Comparison of ENCODE assay signal across 8 cellular contexts in the genomic region with DNA sequence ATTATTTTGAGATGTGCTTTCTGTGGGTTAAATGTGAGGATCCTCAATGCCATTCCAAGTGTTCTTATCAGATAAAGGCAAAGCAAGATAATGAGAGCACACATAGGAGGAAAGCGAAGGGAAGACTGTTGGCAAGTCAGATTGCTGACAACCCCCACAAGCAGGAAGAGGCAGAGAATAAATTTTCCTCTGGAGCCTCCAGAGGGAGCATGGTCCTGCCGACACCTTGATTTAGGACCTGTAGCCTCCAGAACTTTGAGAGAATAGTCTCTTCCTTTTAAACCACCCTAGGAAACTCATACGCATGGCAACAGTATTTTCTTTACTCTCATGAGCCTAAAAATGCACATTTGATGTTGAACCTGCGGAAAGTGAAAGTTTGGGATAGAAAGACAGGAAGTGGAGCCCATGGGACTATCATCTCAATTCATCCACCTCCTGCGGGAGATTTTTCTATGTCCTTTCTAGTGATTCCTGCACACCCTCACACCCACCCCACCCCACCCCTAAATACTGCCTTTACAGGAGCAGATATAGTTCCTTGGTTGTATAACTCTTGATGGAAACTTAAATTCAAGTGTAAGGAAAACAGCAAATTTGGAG.
DNase-seq lines count a peak whose midpoint lies in the region; ATAC-seq, FAIRE-seq and TF ChIP-seq lines count a peak whose summit lies in the region.

No MANE protein-coding gene starts in this region.

- no peaks in the 10 kb centered on the region for H3K36me3 ChIP-seq in tibial nerve

- TF ChIP-seq EP300 in tibial nerve (IDR thresholded peaks at IDR 0.05): no peak

- TF ChIP-seq CTCF in tibial nerve (IDR thresholded peaks at IDR 0.05): peak; percentile 11 to 54 (median 23)

- no peak overlapping the region for H3K27ac ChIP-seq in tibial nerve

- no peak overlapping the region for H3K4me3 ChIP-seq in tibial nerve

- no peaks in the 10 kb centered on the region for H3K27me3 ChIP-seq in tibial nerve

- no peak for TF ChIP-seq POLR2A in tibial nerve (IDR thresholded peaks at IDR 0.05)

- ATAC-seq in GM19397 (IDR thresholded peaks at IDR 0.05; ENCODE audit: unreplicated experiment): no peak

- no peaks in the 10 kb centered on the region for H3K9me3 ChIP-seq in tibial nerve

- FAIRE-seq in islet of Langerhans (lab: Jason Lieb, UNC): peak; percentile 71

- peaks cover 0 to 13% (median 0%) of the 10 kb centered on the region in 4 donors for H3K4me1 ChIP-seq in tibial nerve

- DNase-seq in NCI-H2227 (lab: John Stamatoyannopoulos, UW; ENCODE audit: unreplicated experiment) (peak; percentile 4), NCI-H2227 treated with DMSO at 0.1 percent for 48 hours (lab: John Stamatoyannopoulos, UW) (no peak), amniotic epithelial cell (ENCODE audit: low read depth) (peak; percentile 74), tibial nerve (ENCODE audit: low spot score in 2 of 2) (no peak), NCI-H1694 treated with DMSO at 0.1 percent for 48 hours (lab: John Stamatoyannopoulos, UW) (no peak)
- no peak for DNase-seq in activated CD4-positive, alpha-beta T cell treated with anti-CD3 and anti-CD28 coated beads, Interleukin-2, amount 50 U/mL, for 4 hours

- 36 to 47% methylated on average over 5 of the region's 5 CpGs for WGBS in tibial nerve, 2 donors

Comparison
In these comparisons a context has a peak if more than half of its experiments do, and no peak if none do; other contexts are left out.
1. DNase-seq: peak in NCI-H2227 (single experiment) and amniotic epithelial cell (single experiment); none in NCI-H2227 treated with DMSO at 0.1 percent for 48 hours (single experiment), tibial nerve (0 of 2), activated CD4-positive, alpha-beta T cell treated with anti-CD3 and anti-CD28 coated beads, Interleukin-2, amount 50 U/mL, for 4 hours (0 of 2) and NCI-H1694 treated with DMSO at 0.1 percent for 48 hours (single experiment).